20 cellular contexts compared by ENCODE assay signal in genomic region chr21:42411891-42412635, GRCh38. TPM values are rescaled to one million over a fixed set of nuclear protein-coding genes. Genes with fewer than 3 reads are reported as not detected.
DNase-seq lines count a peak whose midpoint lies in the region; ATAC-seq, FAIRE-seq and TF ChIP-seq lines count a peak whose summit lies in the region.
"Had no signal": no experiment of that assay in that cellular context is flagged by ENCODE, and none has a peak within 500 bp of the region (broad histone marks: within the 10 kb centered on the region; RNA-seq: fewer than 3 reads in every experiment).

No MANE protein-coding gene starts in this region.

- FAIRE-seq in urothelium cell line (lab: Jason Lieb, UNC) = no peak
- FAIRE-seq: A204.1, GM19239, HTR-8/SVneo had no signal

- peaks cover 97% of the 10 kb centered on the region for H3K36me3 ChIP-seq in DND-41 (ENCODE audit: insufficient read depth, low read length)
- H3K36me3 ChIP-seq in brain microvascular endothelial cell (replicated peaks) = no peaks in the 10 kb centered on the region
- peaks cover 55 to 84% (median 70%) of the 10 kb centered on the region in 3 experiments for H3K36me3 ChIP-seq in naive thymus-derived CD4-positive, alpha-beta T cell (ENCODE audit: control insufficient read depth in 2 of 3, insufficient read depth in 3 of 3, low read length in 3 of 3)
- no peaks in the 10 kb centered on the region for H3K36me3 ChIP-seq in tibial artery
- H3K36me3 ChIP-seq: left ventricle myocardium inferior, ovary had no signal

- POLR2A ChIA-PET in activated CD4-positive, alpha-beta T cell treated with anti-CD3 and anti-CD28 coated beads, Interleukin-2, amount 10 ng/mL, durations not matched to agents 7 days and 5 days (lab: Charles Lee) = no interaction called here
- POLR2A ChIA-PET in naive thymus-derived CD4-positive, alpha-beta T cell (lab: Charles Lee) = interaction anchor here (2.8 to 2.9 kb wide), 2 partner anchors 8 to 10 kb away, joined by 9 to 15 read pairs; partner anchors contain the start of gene UBASH3A

- no peak overlapping the region for H3K4me3 Mint-ChIP-seq in activated CD4-positive, alpha-beta T cell treated with anti-CD3 and anti-CD28 coated beads, Interleukin-2, amount 10 ng/mL, durations not matched to agents 7 days and 5 days
- H3K4me3 Mint-ChIP-seq in naive thymus-derived CD4-positive, alpha-beta T cell = no peak overlapping the region
- H3K4me3 Mint-ChIP-seq: HFFc6 had no signal

- H3K4me1 ChIP-seq in DND-41 (ENCODE audit: insufficient read depth, low read length) (peaks cover 28% of the 10 kb centered on the region), tibial artery (no peaks in the 10 kb centered on the region)
- H3K4me1 ChIP-seq in naive thymus-derived CD4-positive, alpha-beta T cell (ENCODE audit: control insufficient read depth in 2 of 2, insufficient read depth in 2 of 2, low read length in 2 of 2) = peaks cover 80 to 86% of the 10 kb centered on the region in 2 donors
- H3K4me1 ChIP-seq: left ventricle myocardium inferior had no signal

- peaks cover 62% of the 10 kb centered on the region for H3K36me3 Mint-ChIP-seq in activated CD4-positive, alpha-beta T cell treated with anti-CD3 and anti-CD28 coated beads, Interleukin-2, amount 10 ng/mL, durations not matched to agents 7 days and 5 days (ENCODE audit: low read depth)
- peaks cover 17 to 42% (median 40%) of the 10 kb centered on the region in 5 donors for H3K36me3 Mint-ChIP-seq in naive thymus-derived CD4-positive, alpha-beta T cell

- no peaks in the 10 kb centered on the region for H3K27me3 Mint-ChIP-seq in activated CD4-positive, alpha-beta T cell treated with anti-CD3 and anti-CD28 coated beads, Interleukin-2, amount 10 ng/mL, durations not matched to agents 7 days and 5 days
- no peaks in the 10 kb centered on the region for H3K27me3 Mint-ChIP-seq in naive thymus-derived CD4-positive, alpha-beta T cell

- ATAC-seq in DND-41 (ENCODE audit: insufficient read depth, low read depth) = no peak
- no peak for ATAC-seq in naive thymus-derived CD4-positive, alpha-beta T cell
- no peak for ATAC-seq in esophagus mucosa
- ATAC-seq: SK-N-SH treated with all-trans-retinoic acid at 6 μM for 48 hours had no signal

- CTCF ChIA-PET in activated CD4-positive, alpha-beta T cell treated with anti-CD3 and anti-CD28 coated beads, Interleukin-2, amount 10 ng/mL, durations not matched to agents 7 days and 5 days (lab: Charles Lee) = interaction anchor here (0.5 to 1.8 kb wide), 4 partner anchors 8 to 154 kb away, joined by 3 to 9 read pairs (median 3); partner anchors contain the start of gene UBASH3A
- CTCF ChIA-PET in naive thymus-derived CD4-positive, alpha-beta T cell (lab: Charles Lee) = interaction anchor here (0.7 kb wide), 1 partner anchor 561 kb away, joined by 3 read pairs; no protein-coding TSS in a partner anchor

- H3K9ac ChIP-seq in DND-41 (ENCODE audit: low read depth, low read length) = no peak overlapping the region

- peaks cover 16% of the 10 kb centered on the region; the same call in 1 of the 2 replicates for H4K20me1 ChIP-seq in DND-41 (ENCODE audit: insufficient read depth, low read length)

- no peak for TF ChIP-seq CTCF in DND-41 (IDR thresholded peaks at IDR 0.05; ENCODE audit: borderline replicate concordance, extremely low read depth, low read length, poor library complexity, severe bottlenecking)
- no peak for TF ChIP-seq CTCF in brain microvascular endothelial cell (IDR thresholded peaks at IDR 0.05; ENCODE audit: low read depth, low read length, missing control alignments)
- no peak for TF ChIP-seq CTCF in tibial artery (IDR thresholded peaks at IDR 0.05)

- in situ Hi-C loops in brain microvascular endothelial cell (cut with HindIII; ENCODE audit: low pct_ligation_motif_present, low sequenced_read_pairs) = no loop called here

- H3K27ac ChIP-seq in DND-41 (ENCODE audit: low read length) = peak overlapping the region; percentile 34; the same call in 1 of the 2 replicates
- H3K27ac ChIP-seq in brain microvascular endothelial cell = no peak overlapping the region
- peak overlapping the region; percentile 92 for H3K27ac ChIP-seq in naive thymus-derived CD4-positive, alpha-beta T cell (ENCODE audit: low read depth, low read length)
- no peak overlapping the region for H3K27ac ChIP-seq in tibial artery
- H3K27ac ChIP-seq: coronary artery, epithelial cell of prostate, left ventricle myocardium inferior, ovary had no signal

- no peak overlapping the region for H3K4me2 ChIP-seq in DND-41 (ENCODE audit: insufficient read depth, low read length)

- no peaks in the 10 kb centered on the region for H3K9me3 Mint-ChIP-seq in activated CD4-positive, alpha-beta T cell treated with anti-CD3 and anti-CD28 coated beads, Interleukin-2, amount 10 ng/mL, durations not matched to agents 7 days and 5 days
- H3K9me3 Mint-ChIP-seq in naive thymus-derived CD4-positive, alpha-beta T cell = no peaks in the 10 kb centered on the region
- H3K9me3 Mint-ChIP-seq: activated T-helper 2 cell treated with anti-CD3 and anti-CD28 coated beads, Interferon-gamma antibody, Interleukin-2, Interleukin-4, amounts not matched to agents 10 μg/mL and 5 μg/mL and 100 μg/mL, durations not matched to agents 14 hours and 24 hours and 36 hours had no signal

- no peaks in the 10 kb centered on the region for H3K9me3 ChIP-seq in DND-41 (ENCODE audit: insufficient read depth, low read length, severe bottlenecking)
- H3K9me3 ChIP-seq in naive thymus-derived CD4-positive, alpha-beta T cell (ENCODE audit: control insufficient read depth in 2 of 3, low read length in 3 of 3) = no peaks in the 10 kb centered on the region
- H3K9me3 ChIP-seq in tibial artery = no peaks in the 10 kb centered on the region
- H3K9me3 ChIP-seq: left ventricle myocardium inferior, ovary had no signal

- H3K27ac Mint-ChIP-seq in activated CD4-positive, alpha-beta T cell treated with anti-CD3 and anti-CD28 coated beads, Interleukin-2, amount 10 ng/mL, durations not matched to agents 7 days and 5 days = peak overlapping the region; percentile 41
- H3K27ac Mint-ChIP-seq in naive thymus-derived CD4-positive, alpha-beta T cell = peak overlapping the region in 4 of 9 donors; percentile 67 to 97 (median 82)
- H3K27ac Mint-ChIP-seq: activated T-helper 2 cell treated with anti-CD3 and anti-CD28 coated beads, Interferon-gamma antibody, Interleukin-2, Interleukin-4, amounts not matched to agents 10 μg/mL and 5 μg/mL and 100 μg/mL, durations not matched to agents 14 hours and 24 hours and 36 hours; HFFc6 had no signal

- peaks cover 69% of the 10 kb centered on the region for H3K79me2 ChIP-seq in DND-41 (ENCODE audit: insufficient read depth, low read length)

- H3K4me1 Mint-ChIP-seq in activated CD4-positive, alpha-beta T cell treated with anti-CD3 and anti-CD28 coated beads, Interleukin-2, amount 10 ng/mL, durations not matched to agents 7 days and 5 days = peaks cover 67% of the 10 kb centered on the region
- peaks cover 35 to 76% (median 62%) of the 10 kb centered on the region in 7 donors for H3K4me1 Mint-ChIP-seq in naive thymus-derived CD4-positive, alpha-beta T cell

- H3K4me3 ChIP-seq in DND-41 (ENCODE audit: low read depth in 1 of 2, low read length in 2 of 2) = no peak overlapping the region
- H3K4me3 ChIP-seq in brain microvascular endothelial cell (ENCODE audit: low read depth, low read length) = no peak overlapping the region
- H3K4me3 ChIP-seq in naive thymus-derived CD4-positive, alpha-beta T cell (ENCODE audit: low read length) = no peak overlapping the region
- H3K4me3 ChIP-seq in tibial artery = no peak overlapping the region
- H3K4me3 ChIP-seq: coronary artery, left ventricle myocardium inferior, ovary had no signal

- H3K27me3 ChIP-seq in DND-41 (ENCODE audit: insufficient read depth, low read length, poor library complexity) (no peaks in the 10 kb centered on the region), brain microvascular endothelial cell (replicated peaks) (peaks cover 6% of the 10 kb centered on the region), tibial artery (peaks cover 0 to 50% of the 10 kb centered on the region in 2 donors)
- no peaks in the 10 kb centered on the region for H3K27me3 ChIP-seq in naive thymus-derived CD4-positive, alpha-beta T cell (ENCODE audit: control insufficient read depth in 2 of 2, insufficient read depth in 2 of 2, low read length in 2 of 2)
- H3K27me3 ChIP-seq: ovary had no signal

- intact Hi-C loops in naive thymus-derived CD4-positive, alpha-beta T cell (cut with micrococcal nuclease) = no loop called here
- intact Hi-C loops in tibial artery (cut with DNase I; ENCODE audit: low total_unique reads) = no loop called here

- no peak overlapping the region for H2AFZ ChIP-seq in DND-41 (ENCODE audit: low read depth, low read length)

- DNase-seq in activated CD4-positive, alpha-beta T cell treated with anti-CD3 and anti-CD28 coated beads, Interleukin-2, amount 10 ng/mL, durations not matched to agents 7 days and 5 days = no peak
- no peak for DNase-seq in activated CD4-positive, alpha-beta T cell treated with anti-CD3 and anti-CD28 coated beads for 48 hours
- DNase-seq in DND-41 (no peak), brain microvascular endothelial cell (peak; percentile 48), tibial artery (no peak), urothelium cell line (ENCODE audit: low spot score) (no peak)
- DNase-seq in naive thymus-derived CD4-positive, alpha-beta T cell = no peak
- DNase-seq: HFFc6, left ventricle myocardium inferior, NCI-H1436 treated with DMSO at 0.1 percent for 48 hours, ovary had no signal

RNA-seq across cellular contexts. Expression of gene UBASH3A, which starts 8.4 kb away (rescaled TPM):
- total RNA-seq in activated CD4-positive, alpha-beta T cell treated with anti-CD3 and anti-CD28 coated beads, Interleukin-2, amount 10 ng/mL, durations not matched to agents 7 days and 5 days = 10 to 100 TPM; 77.4 to 83.7 TPM
- total RNA-seq in naive thymus-derived CD4-positive, alpha-beta T cell = 100 to 1,000 TPM in 1 of 5 experiments, 10 to 100 TPM in 4; 41.9 to 101 (median 91.7) TPM
- polyA plus RNA-seq in naive thymus-derived CD4-positive, alpha-beta T cell = 10 to 100 TPM; 57.1 to 99.3 TPM
- total RNA-seq in esophagus mucosa = 0.24 TPM
- total RNA-seq: HFFc6, left ventricle myocardium inferior, temporal lobe had no signal

RNA-seq across cellular contexts. Expression of gene TMPRSS3, which starts 16.2 kb away (rescaled TPM):
- 1 to 10 TPM; 7.4 to 8.9 TPM for total RNA-seq in activated CD4-positive, alpha-beta T cell treated with anti-CD3 and anti-CD28 coated beads, Interleukin-2, amount 10 ng/mL, durations not matched to agents 7 days and 5 days
- 1 to 10 TPM in 4 of 5 experiments, under 1 TPM in 1; 0.88 to 7.6 (median 1.5) TPM for total RNA-seq in naive thymus-derived CD4-positive, alpha-beta T cell
- polyA plus RNA-seq in naive thymus-derived CD4-positive, alpha-beta T cell = 1 to 10 TPM in 1 of 2 donors, under 1 TPM in 1; 0.11 to 2.9 TPM
- 0.32 TPM for total RNA-seq in esophagus mucosa
- total RNA-seq: HFFc6, left ventricle myocardium inferior, temporal lobe had no signal

RNA-seq across cellular contexts. Expression of gene TFF1, which starts 45.7 kb away (rescaled TPM):
- not detected for total RNA-seq in activated CD4-positive, alpha-beta T cell treated with anti-CD3 and anti-CD28 coated beads, Interleukin-2, amount 10 ng/mL, durations not matched to agents 7 days and 5 days
- total RNA-seq in naive thymus-derived CD4-positive, alpha-beta T cell = not detected
- not detected for polyA plus RNA-seq in naive thymus-derived CD4-positive, alpha-beta T cell
- total RNA-seq in esophagus mucosa = not detected
- total RNA-seq: HFFc6, left ventricle myocardium inferior, temporal lobe had no signal
- polyA plus RNA-seq: ovary had no signal

Comparison
In these comparisons a context has a peak if more than half of its experiments do, and no peak if none do; other contexts are left out.
1. H3K27ac ChIP-seq: peak in DND-41 (single experiment) and naive thymus-derived CD4-positive, alpha-beta T cell (single experiment); none in brain microvascular endothelial cell (single experiment) and tibial artery (0 of 2).
2. RNA of gene UBASH3A, which starts 8.4 kb away (total RNA-seq): 41.9 to 101 TPM in naive thymus-derived CD4-positive, alpha-beta T cell and 77.4 to 83.7 TPM in activated CD4-positive, alpha-beta T cell treated with anti-CD3 and anti-CD28 coated beads, Interleukin-2, amount 10 ng/mL, durations not matched to agents 7 days and 5 days; 0.24 TPM in esophagus mucosa (single experiment); every median in the first group is over 10 times any median in the second.